Comparison of ENCODE assay signal across 14 cellular contexts in genomic region chr10:110782616-110783015, GRCh38.
"Had no signal": no experiment of that assay in that cellular context is flagged by ENCODE, and none has a peak within 500 bp of the region (broad histone marks: within the 10 kb centered on the region; RNA-seq: fewer than 3 reads in every experiment).

No MANE protein-coding gene starts in this region.

- H3K4me3 Mint-ChIP-seq: activated T-cell treated with anti-CD3 and anti-CD28 coated beads, Interleukin-2, amount 50 U/mL, for 4 hours; central memory CD8-positive, alpha-beta T cell; natural killer cell; T-helper 17 cell had no signal

- ATAC-seq: body of pancreas, natural killer cell had no signal

- H3K4me1 Mint-ChIP-seq: natural killer cell had no signal

- DNase-seq: activated T-cell treated with anti-CD3 and anti-CD28 coated beads, Interleukin-2, amount 50 U/mL, for 4 hours; amniotic stem cell; body of pancreas; cortex of kidney; effector CD8-positive, alpha-beta T cell; foreskin melanocyte; islet precursor cell; lower lobe of right lung; natural killer cell; posterior cingulate gyrus; stimulated activated naive CD4-positive, alpha-beta T cell treated with Interleukin-2 at 50 U/mL for 16 hours; T-helper 17 cell; testis had no signal

- H3K27ac Mint-ChIP-seq: natural killer cell had no signal

- H3K27me3 Mint-ChIP-seq: central memory CD8-positive, alpha-beta T cell had no signal

- H3K9me3 Mint-ChIP-seq: activated T-cell treated with anti-CD3 and anti-CD28 coated beads, Interleukin-2, amount 50 U/mL, for 4 hours; central memory CD8-positive, alpha-beta T cell; natural killer cell had no signal

- H3K27ac ChIP-seq: lower lobe of right lung had no signal

- H3K36me3 Mint-ChIP-seq: natural killer cell had no signal

- H3K9me3 ChIP-seq: body of pancreas, lower lobe of right lung, testis had no signal

- H3K27me3 ChIP-seq: body of pancreas, testis had no signal
